In the genomic region with DNA sequence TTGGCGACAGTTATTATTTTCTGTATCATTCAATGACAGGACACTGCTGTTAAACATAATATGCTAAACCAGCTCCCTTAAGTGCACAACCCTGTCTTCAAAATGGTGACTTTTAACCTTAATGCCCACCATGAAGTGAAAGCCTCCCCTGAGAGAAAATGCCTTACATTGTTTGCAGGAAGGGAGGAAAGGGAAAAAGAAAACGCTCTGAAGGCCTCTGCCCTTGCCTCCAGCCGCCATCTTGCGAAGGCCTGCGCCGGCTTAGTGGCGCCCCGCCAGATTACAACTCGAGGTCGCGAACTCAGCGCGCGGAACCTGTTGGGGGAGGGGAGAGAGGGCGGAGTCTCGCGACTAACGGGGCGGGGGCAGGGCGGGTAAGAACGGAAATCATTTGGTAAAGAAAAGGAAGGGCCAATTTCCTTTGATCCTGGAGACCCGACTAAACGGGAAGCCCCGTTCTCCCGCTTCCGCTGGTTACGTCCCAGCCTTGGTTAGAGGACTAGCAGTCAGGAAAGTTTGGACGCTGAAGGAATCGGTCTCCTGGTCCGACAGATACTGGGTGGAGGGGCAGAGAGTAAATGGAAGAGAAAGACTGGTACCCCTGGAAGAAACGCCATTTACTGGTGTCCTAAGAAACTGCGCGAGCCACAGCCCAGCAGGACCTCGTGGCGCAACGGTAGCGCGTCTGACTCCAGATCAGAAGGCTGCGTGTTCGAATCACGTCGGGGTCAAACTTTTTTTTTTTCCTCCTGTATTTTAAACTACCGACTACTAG, we compare ENCODE assay signal across 8 cellular contexts. TPM values are rescaled to one million over a fixed set of nuclear protein-coding genes. Genes with fewer than 3 reads are reported as not detected.
A peak's percentile ranks its signal among the peaks of the same experiment; 100 is the strongest.
DNase-seq lines count a peak whose midpoint lies in the region; ATAC-seq and TF ChIP-seq lines count a peak whose summit lies in the region.

No MANE protein-coding gene starts in this region.

- H3K9me3 Mint-ChIP-seq in CD4-positive, CD25-positive, alpha-beta regulatory T cell, result peaks cover 0 to 14% (median 1%) of the 10 kb centered on the region in 7 donors
- no peaks in the 10 kb centered on the region for H3K9me3 Mint-ChIP-seq in activated CD4-positive, alpha-beta memory T cell treated with anti-CD3 and anti-CD28 coated beads, Interleukin-2, amount 10 ng/mL, durations not matched to agents 7 days and 5 days

- H3K27ac ChIP-seq in CD4-positive, CD25-positive, alpha-beta regulatory T cell (ENCODE audit: insufficient read depth, low read length, poor library complexity, severe bottlenecking), result peak overlapping the region; percentile 95
- H3K27ac ChIP-seq in lung (ENCODE audit: low read depth in 1 of 2, low read length in 1 of 2), result peak overlapping the region; percentile 87 to 96

- CTCF ChIA-PET in activated CD4-positive, alpha-beta memory T cell treated with anti-CD3 and anti-CD28 coated beads, Interleukin-2, amount 10 ng/mL, durations not matched to agents 7 days and 5 days (lab: Charles Lee), result interaction anchor here (0.5 to 2.4 kb wide), 5 partner anchors 10 to 150 kb away, joined by 3 to 10 read pairs (median 4); no protein-coding TSS in a partner anchor

- peaks cover 15% of the 10 kb centered on the region for H3K36me3 Mint-ChIP-seq in CD4-positive, CD25-positive, alpha-beta regulatory T cell
- peaks cover 10% of the 10 kb centered on the region for H3K36me3 Mint-ChIP-seq in activated CD4-positive, alpha-beta memory T cell treated with anti-CD3 and anti-CD28 coated beads, Interleukin-2, amount 10 ng/mL, durations not matched to agents 7 days and 5 days (ENCODE audit: low read depth)

- peaks cover 17 to 41% (median 25%) of the 10 kb centered on the region in 4 donors for H3K4me1 Mint-ChIP-seq in CD4-positive, CD25-positive, alpha-beta regulatory T cell
- peaks cover 35% of the 10 kb centered on the region for H3K4me1 Mint-ChIP-seq in activated CD4-positive, alpha-beta memory T cell treated with anti-CD3 and anti-CD28 coated beads, Interleukin-2, amount 10 ng/mL, durations not matched to agents 7 days and 5 days

- H3K27ac Mint-ChIP-seq in CD4-positive, CD25-positive, alpha-beta regulatory T cell, result peak overlapping the region; percentile 99 to 100 (median 99)
- H3K27ac Mint-ChIP-seq in activated CD4-positive, alpha-beta memory T cell treated with anti-CD3 and anti-CD28 coated beads, Interleukin-2, amount 10 ng/mL, durations not matched to agents 7 days and 5 days, result peak overlapping the region; percentile 98

- peaks cover 20% of the 10 kb centered on the region for H3K27me3 Mint-ChIP-seq in CD4-positive, CD25-positive, alpha-beta regulatory T cell
- H3K27me3 Mint-ChIP-seq in activated CD4-positive, alpha-beta memory T cell treated with anti-CD3 and anti-CD28 coated beads, Interleukin-2, amount 10 ng/mL, durations not matched to agents 7 days and 5 days, result peaks cover 3% of the 10 kb centered on the region

- TF ChIP-seq CTCF in lung (IDR thresholded peaks at IDR 0.05; ENCODE audit: control extremely low read depth, extremely low read depth), result no peak

- H3K4me3 ChIP-seq in CD4-positive, CD25-positive, alpha-beta regulatory T cell (ENCODE audit: low read depth, low read length), result peak overlapping the region; percentile 96
- H3K4me3 ChIP-seq in lung, result peak overlapping the region; percentile 29

- H3K4me3 Mint-ChIP-seq in CD4-positive, CD25-positive, alpha-beta regulatory T cell, result peak overlapping the region; percentile 88 to 99 (median 95)
- H3K4me3 Mint-ChIP-seq in activated CD4-positive, alpha-beta memory T cell treated with anti-CD3 and anti-CD28 coated beads, Interleukin-2, amount 10 ng/mL, durations not matched to agents 7 days and 5 days, result peak overlapping the region; percentile 86

- POLR2A ChIA-PET in activated CD4-positive, alpha-beta memory T cell treated with anti-CD3 and anti-CD28 coated beads, Interleukin-2, amount 10 ng/mL, durations not matched to agents 7 days and 5 days (lab: Charles Lee), result interaction anchor here (0.7 to 8.7 kb wide), 8 partner anchors 11 to 1697 kb away, joined by 3 to 248 read pairs (median 4); a partner anchor contains a TSS

- ATAC-seq in CD4-positive, CD25-positive, alpha-beta regulatory T cell (ENCODE audit: low read depth in 2 of 2), result peak; percentile 86 to 89
- ATAC-seq in GM19452 (IDR thresholded peaks at IDR 0.05; ENCODE audit: unreplicated experiment), result peak; percentile 74
- peak; percentile 31 for ATAC-seq in HG03575 (IDR thresholded peaks at IDR 0.05; ENCODE audit: extremely low read depth, insufficient number of reproducible peaks, low FRiP score, unreplicated experiment)
- ATAC-seq in lung (ENCODE audit: insufficient read depth, low FRiP score), result peak; percentile 91

- WGBS in lung, 2 donors, result 0% methylated on average over 43 of the region's 43 CpGs

- H3K36me3 ChIP-seq in CD4-positive, CD25-positive, alpha-beta regulatory T cell (ENCODE audit: control insufficient read depth, insufficient read depth, low read length), result no peaks in the 10 kb centered on the region
- no peaks in the 10 kb centered on the region for H3K36me3 ChIP-seq in lung (ENCODE audit: control insufficient read depth in 2 of 2, insufficient read depth in 2 of 2, low read length in 2 of 2)

- peak; percentile 87 to 97 (median 93) for DNase-seq in CD4-positive, CD25-positive, alpha-beta regulatory T cell
- DNase-seq in NCI-H82 treated with DMSO at 0.1 percent for 48 hours (lab: John Stamatoyannopoulos, UW; ENCODE audit: unreplicated experiment) (peak; percentile 94), ecto neural progenitor cell (ENCODE audit: low spot score) (peak; percentile 98), lung (ENCODE audit: low spot score) (peak; percentile 93)
- DNase-seq in activated CD4-positive, alpha-beta memory T cell treated with anti-CD3 and anti-CD28 coated beads, Interleukin-2, amount 10 ng/mL, durations not matched to agents 7 days and 5 days, result peak; percentile 96
- peak; percentile 90 to 92 (median 92) for DNase-seq in stimulated activated CD4-positive, alpha-beta T cell treated with anti-CD3 and anti-CD28 coated beads, TNF-alpha, amount 100 ng/mL, for 24 hours (ENCODE audit: low read depth in 3 of 3)

- no peaks in the 10 kb centered on the region for H3K9me3 ChIP-seq in CD4-positive, CD25-positive, alpha-beta regulatory T cell (ENCODE audit: control insufficient read depth in 2 of 2, low read length in 2 of 2)
- no peaks in the 10 kb centered on the region for H3K9me3 ChIP-seq in lung (ENCODE audit: control insufficient read depth in 2 of 2, insufficient read depth in 1 of 2, low read length in 1 of 2)

- no peaks in the 10 kb centered on the region for H3K27me3 ChIP-seq in CD4-positive, CD25-positive, alpha-beta regulatory T cell (ENCODE audit: control insufficient read depth, insufficient read depth, low read length)
- H3K27me3 ChIP-seq in lung (ENCODE audit: control insufficient read depth, insufficient read depth), result no peaks in the 10 kb centered on the region

- H3K4me1 ChIP-seq in CD4-positive, CD25-positive, alpha-beta regulatory T cell (ENCODE audit: control insufficient read depth, insufficient read depth, low read length, poor library complexity, severe bottlenecking), result peaks cover 10% of the 10 kb centered on the region
- no peaks in the 10 kb centered on the region for H3K4me1 ChIP-seq in lung (ENCODE audit: control insufficient read depth in 2 of 2, insufficient read depth in 2 of 2, low read length in 2 of 2)

RNA-seq across cellular contexts. Expression of a gene that starts 11.6 kb away (rescaled TPM):
- 105 TPM for total RNA-seq in CD4-positive, CD25-positive, alpha-beta regulatory T cell
- 10 to 100 TPM; 40.3 to 65.7 (median 58.2) TPM for polyA plus RNA-seq in CD4-positive, CD25-positive, alpha-beta regulatory T cell
- 100 to 1,000 TPM; 315 to 320 TPM for total RNA-seq in activated CD4-positive, alpha-beta memory T cell treated with anti-CD3 and anti-CD28 coated beads, Interleukin-2, amount 10 ng/mL, durations not matched to agents 7 days and 5 days
- 100 to 1,000 TPM in 1 of 2 donors, 10 to 100 TPM in 1; 36.8 to 149 TPM for total RNA-seq in lung
- polyA plus RNA-seq in lung, result 10 to 100 TPM; 20.7 to 24.3 TPM

Comparison
In these comparisons a context has a peak if more than half of its experiments do, and no peak if none do; other contexts are left out.
1. Peak in every context shown above with its lines: DNase-seq, ATAC-seq, H3K4me3 ChIP-seq and H3K27ac ChIP-seq.
2. ATAC-seq: peak in every context shown above with its lines; median percentile 91 in lung; 88 in CD4-positive, CD25-positive, alpha-beta regulatory T cell; 74 in GM19452; 31 in HG03575.